In the genomic region with DNA sequence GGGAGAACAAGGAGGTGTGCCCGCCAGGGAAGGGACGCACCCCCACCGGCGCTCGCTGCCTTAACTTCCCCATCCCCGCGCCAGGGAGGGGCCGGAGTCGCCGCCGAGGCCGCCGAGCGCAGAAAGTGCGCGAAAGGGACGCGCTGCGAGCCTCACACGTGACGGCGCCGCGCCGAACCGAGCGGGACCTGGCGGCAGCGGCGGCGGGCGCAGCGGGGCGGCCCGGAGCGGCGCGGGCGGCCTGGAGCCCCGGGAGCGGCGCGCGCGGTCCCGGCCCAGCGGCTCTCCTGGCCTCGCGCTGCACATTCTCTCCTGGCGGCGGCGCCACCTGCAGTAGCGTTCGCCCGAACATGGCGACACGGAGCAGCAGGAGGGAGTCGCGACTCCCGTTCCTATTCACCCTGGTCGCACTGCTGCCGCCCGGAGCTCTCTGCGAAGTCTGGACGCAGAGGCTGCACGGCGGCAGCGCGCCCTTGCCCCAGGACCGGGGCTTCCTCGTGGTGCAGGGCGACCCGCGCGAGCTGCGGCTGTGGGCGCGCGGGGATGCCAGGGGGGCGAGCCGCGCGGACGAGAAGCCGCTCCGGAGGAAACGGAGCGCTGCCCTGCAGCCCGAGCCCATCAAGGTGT, we compare ENCODE assay signal across 1 cellular context.
A peak's percentile ranks its signal among the peaks of the same experiment; 100 is the strongest.
TF ChIP-seq lines count a peak whose summit lies in the region.

Gene SORL1, plus strand, starts transcription at position 333 of the 627 bp plus-strand sequence. Its CDS starts 18 bp downstream, at position 351.

TF ChIP-seq in HepG2, 621 proteins besides CTCF, POLR2A, EP300 and RAD21 (continued from another document and continues in another):
- TF ChIP-seq, protein P1, sequence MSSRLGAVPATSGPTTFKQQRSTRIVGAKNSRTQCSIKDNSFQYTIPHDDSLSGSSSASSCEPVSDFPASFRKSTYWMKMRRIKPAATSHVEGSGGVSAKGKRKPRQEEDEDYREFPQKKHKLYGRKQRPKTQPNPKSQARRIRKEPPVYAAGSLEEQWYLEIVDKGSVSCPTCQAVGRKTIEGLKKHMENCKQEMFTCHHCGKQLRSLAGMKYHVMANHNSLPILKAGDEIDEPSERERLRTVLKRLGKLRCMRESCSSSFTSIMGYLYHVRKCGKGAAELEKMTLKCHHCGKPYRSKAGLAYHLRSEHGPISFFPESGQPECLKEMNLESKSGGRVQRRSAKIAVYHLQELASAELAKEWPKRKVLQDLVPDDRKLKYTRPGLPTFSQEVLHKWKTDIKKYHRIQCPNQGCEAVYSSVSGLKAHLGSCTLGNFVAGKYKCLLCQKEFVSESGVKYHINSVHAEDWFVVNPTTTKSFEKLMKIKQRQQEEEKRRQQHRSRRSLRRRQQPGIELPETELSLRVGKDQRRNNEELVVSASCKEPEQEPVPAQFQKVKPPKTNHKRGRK (CRISPR knock-in tag; IDR thresholded peaks at IDR 0.05): no peak
- TF ChIP-seq, protein P2, sequence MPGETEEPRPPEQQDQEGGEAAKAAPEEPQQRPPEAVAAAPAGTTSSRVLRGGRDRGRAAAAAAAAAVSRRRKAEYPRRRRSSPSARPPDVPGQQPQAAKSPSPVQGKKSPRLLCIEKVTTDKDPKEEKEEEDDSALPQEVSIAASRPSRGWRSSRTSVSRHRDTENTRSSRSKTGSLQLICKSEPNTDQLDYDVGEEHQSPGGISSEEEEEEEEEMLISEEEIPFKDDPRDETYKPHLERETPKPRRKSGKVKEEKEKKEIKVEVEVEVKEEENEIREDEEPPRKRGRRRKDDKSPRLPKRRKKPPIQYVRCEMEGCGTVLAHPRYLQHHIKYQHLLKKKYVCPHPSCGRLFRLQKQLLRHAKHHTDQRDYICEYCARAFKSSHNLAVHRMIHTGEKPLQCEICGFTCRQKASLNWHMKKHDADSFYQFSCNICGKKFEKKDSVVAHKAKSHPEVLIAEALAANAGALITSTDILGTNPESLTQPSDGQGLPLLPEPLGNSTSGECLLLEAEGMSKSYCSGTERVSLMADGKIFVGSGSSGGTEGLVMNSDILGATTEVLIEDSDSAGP (CRISPR knock-in tag; IDR thresholded peaks at IDR 0.05; ENCODE audit: borderline replicate concordance): peak; percentile 76; the same call in 1 of the 2 replicates
- no peak for TF ChIP-seq ZNF234 (CRISPR knock-in tag; conservative IDR thresholded peaks at IDR 0.05)
- no peak for TF ChIP-seq SIN3B (IDR thresholded peaks at IDR 0.05; ENCODE audit: low read length)
- TF ChIP-seq, protein P3, sequence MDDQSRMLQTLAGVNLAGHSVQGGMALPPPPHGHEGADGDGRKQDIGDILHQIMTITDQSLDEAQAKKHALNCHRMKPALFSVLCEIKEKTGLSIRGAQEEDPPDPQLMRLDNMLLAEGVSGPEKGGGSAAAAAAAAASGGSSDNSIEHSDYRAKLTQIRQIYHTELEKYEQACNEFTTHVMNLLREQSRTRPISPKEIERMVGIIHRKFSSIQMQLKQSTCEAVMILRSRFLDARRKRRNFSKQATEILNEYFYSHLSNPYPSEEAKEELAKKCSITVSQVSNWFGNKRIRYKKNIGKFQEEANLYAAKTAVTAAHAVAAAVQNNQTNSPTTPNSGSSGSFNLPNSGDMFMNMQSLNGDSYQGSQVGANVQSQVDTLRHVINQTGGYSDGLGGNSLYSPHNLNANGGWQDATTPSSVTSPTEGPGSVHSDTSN (CRISPR knock-in tag; IDR thresholded peaks at IDR 0.05; ENCODE audit: borderline replicate concordance): no peak
- no peak for TF ChIP-seq ZBTB26 (CRISPR knock-in tag; IDR thresholded peaks at IDR 0.05; ENCODE audit: borderline replicate concordance)
- TF ChIP-seq HNF1A (IDR thresholded peaks at IDR 0.05; ENCODE audit: low read depth): no peak
- no peak; the same call in 1 of the 2 replicates for TF ChIP-seq HNF1A (CRISPR knock-in tag; IDR thresholded peaks at IDR 0.05; ENCODE audit: borderline replicate concordance)
- peak; percentile 72 for TF ChIP-seq POLR2AphosphoS5 (IDR thresholded peaks at IDR 0.05; ENCODE audit: low read depth, low read length)
- TF ChIP-seq ZNF616 (CRISPR knock-in tag; IDR thresholded peaks at IDR 0.05; ENCODE audit: low read depth): no peak
- no peak for TF ChIP-seq ZFP1 (CRISPR knock-in tag; IDR thresholded peaks at IDR 0.05)
- TF ChIP-seq ZFP90 (CRISPR knock-in tag; IDR thresholded peaks at IDR 0.05; ENCODE audit: borderline replicate concordance): 0 out of 2 replicates have a peak, but pooled peaks have one; percentile 17
- TF ChIP-seq SKI (IDR thresholded peaks at IDR 0.05; ENCODE audit: partially characterized antibody): no peak
- TF ChIP-seq ZMAT5 (CRISPR knock-in tag; IDR thresholded peaks at IDR 0.05; ENCODE audit: borderline replicate concordance, low read depth): no peak; the same call in 1 of the 2 replicates
- no peak for TF ChIP-seq JUND (CRISPR knock-in tag; IDR thresholded peaks at IDR 0.05)
- no peak for TF ChIP-seq KDM1A (CRISPR knock-in tag; IDR thresholded peaks at IDR 0.05)
- peak; percentile 66 for TF ChIP-seq ZNF264 (CRISPR knock-in tag; IDR thresholded peaks at IDR 0.05)
- TF ChIP-seq IRX3 (CRISPR knock-in tag; IDR thresholded peaks at IDR 0.05; ENCODE audit: borderline replicate concordance, low read depth): no peak
- peak; percentile 90; the same call in 1 of the 2 replicates for TF ChIP-seq KDM2A (CRISPR knock-in tag; IDR thresholded peaks at IDR 0.05; ENCODE audit: borderline replicate concordance, low read depth)
- peak; percentile 22; the same call in 1 of the 2 replicates for TF ChIP-seq ZSCAN31 (CRISPR knock-in tag; IDR thresholded peaks at IDR 0.05; ENCODE audit: low read depth)
- TF ChIP-seq RCOR2 (CRISPR knock-in tag; IDR thresholded peaks at IDR 0.05): no peak
- TF ChIP-seq U2AF2 (IDR thresholded peaks at IDR 0.05; ENCODE audit: low read depth, low read length): no peak
- TF ChIP-seq CSRNP2 (CRISPR knock-in tag; conservative IDR thresholded peaks at IDR 0.05; ENCODE audit: low read depth): no peak
- no peak for TF ChIP-seq SRSF9 (IDR thresholded peaks at IDR 0.05; ENCODE audit: borderline replicate concordance, insufficient read depth, low read depth, low read length, poor library complexity, severe bottlenecking)
- TF ChIP-seq ZNF282 (IDR thresholded peaks at IDR 0.05; ENCODE audit: partially characterized antibody): no peak
- no peak for TF ChIP-seq ZBTB40 (IDR thresholded peaks at IDR 0.05)
- no peak for TF ChIP-seq ZBTB40 (CRISPR knock-in tag; IDR thresholded peaks at IDR 0.05)
- TF ChIP-seq SCMH1 (CRISPR knock-in tag; IDR thresholded peaks at IDR 0.05; ENCODE audit: borderline replicate concordance): no peak
- TF ChIP-seq MLLT10 (CRISPR knock-in tag; IDR thresholded peaks at IDR 0.05): no peak
- TF ChIP-seq CEBPG (CRISPR knock-in tag; IDR thresholded peaks at IDR 0.05): no peak; the same call in 1 of the 2 replicates
- TF ChIP-seq RBM22 (optimal IDR thresholded peaks at IDR 0.05; ENCODE audit: low read length): no peak
- TF ChIP-seq HNRNPH1 (optimal IDR thresholded peaks at IDR 0.05; ENCODE audit: low read depth, low read length): no peak
- TF ChIP-seq ZFP37 (CRISPR knock-in tag; IDR thresholded peaks at IDR 0.05; ENCODE audit: borderline replicate concordance): no peak
